Comparison of ENCODE assay signal across 8 cellular contexts in genomic region chr7:88835147-88835728, GRCh38. TPM values are rescaled to one million over a fixed set of nuclear protein-coding genes. Genes with fewer than 3 reads are reported as not detected.
DNase-seq lines count a peak whose midpoint lies in the region; TF ChIP-seq lines count a peak whose summit lies in the region.

No MANE protein-coding gene starts in this region.

- no peaks in the 10 kb centered on the region for H3K27me3 ChIP-seq in SU-DHL-6 (ENCODE audit: low read length)

- DNase-seq in NCI-H146 (lab: John Stamatoyannopoulos, UW): peak; percentile 20
- DNase-seq in NCI-H146 treated with DMSO at 0.1 percent for 48 hours (lab: John Stamatoyannopoulos, UW; ENCODE audit: unreplicated experiment): no peak
- peak; percentile 25 for DNase-seq in H4 (ENCODE audit: low spot score)
- DNase-seq in LNCaP clone FGC (ENCODE audit: low read depth): peak; percentile 11
- DNase-seq in kidney tubule cell (ENCODE audit: low spot score): peak; percentile 49
- DNase-seq in activated gamma-delta T cell treated with Interleukin-2 at 50 U/mL for 16 hours: no peak
- DNase-seq in ureter (ENCODE audit: low spot score): no peak

- H3K79me2 ChIP-seq in SU-DHL-6 (ENCODE audit: insufficient read depth, low read length): no peaks in the 10 kb centered on the region

- no peak overlapping the region for H2AFZ ChIP-seq in SU-DHL-6 (ENCODE audit: low read depth, low read length, severe bottlenecking)

- TF ChIP-seq CTCF in LNCaP clone FGC (IDR thresholded peaks at IDR 0.05; ENCODE audit: control insufficient read depth, extremely low read depth, insufficient read depth) (peak; percentile 68), SU-DHL-6 (IDR thresholded peaks at IDR 0.05; ENCODE audit: insufficient read depth, low read length, poor library complexity, severe bottlenecking) (peak; percentile 65)

- H3K27ac ChIP-seq in SU-DHL-6 (ENCODE audit: low read depth, low read length): no peak overlapping the region

- H3K4me3 ChIP-seq in LNCaP clone FGC (ENCODE audit: low read depth, low read length) (no peak overlapping the region), SU-DHL-6 (ENCODE audit: insufficient read depth, low read length, poor library complexity, severe bottlenecking) (no peak overlapping the region)

- H3F3A ChIP-seq in SU-DHL-6 (ENCODE audit: insufficient read depth): no peaks in the 10 kb centered on the region

- H3K9ac ChIP-seq in SU-DHL-6 (ENCODE audit: low read length): no peak overlapping the region

- H3K9me2 ChIP-seq in SU-DHL-6 (replicated peaks; ENCODE audit: insufficient read depth, low read length): no peaks in the 10 kb centered on the region

- H3K4me2 ChIP-seq in SU-DHL-6 (ENCODE audit: low read depth, low read length, poor library complexity, severe bottlenecking): no peak overlapping the region

- H4K20me1 ChIP-seq in SU-DHL-6 (ENCODE audit: low read depth, low read length): no peaks in the 10 kb centered on the region

- no peaks in the 10 kb centered on the region for H3K9me3 ChIP-seq in SU-DHL-6 (ENCODE audit: insufficient read depth, low read length)

- H3K36me3 ChIP-seq in SU-DHL-6 (ENCODE audit: low read length): no peaks in the 10 kb centered on the region

RNA-seq across cellular contexts. Expression of gene TEX47, which starts 39.7 kb away (rescaled TPM):
- not detected in 2 replicates for total RNA-seq in H4 (2014; rRNA removed; shearing (Covaris generic))
- total RNA-seq in ureter: not detected

Comparison
In these comparisons a context has a peak if more than half of its experiments do, and no peak if none do; other contexts are left out.
1. DNase-seq: peak in NCI-H146 (single experiment), H4 (single experiment), LNCaP clone FGC (single experiment) and kidney tubule cell (single experiment); none in NCI-H146 treated with DMSO at 0.1 percent for 48 hours (single experiment), activated gamma-delta T cell treated with Interleukin-2 at 50 U/mL for 16 hours (single experiment) and ureter (single experiment).